8 cellular contexts compared by ENCODE assay signal in genomic region chr22:36221799-36222751, GRCh38. TPM values are rescaled to one million over a fixed set of nuclear protein-coding genes. Genes with fewer than 3 reads are reported as not detected.
DNase-seq lines count a peak whose midpoint lies in the region; ATAC-seq and TF ChIP-seq lines count a peak whose summit lies in the region.

No MANE protein-coding gene starts in this region.

- no peaks in the 10 kb centered on the region for H3K27me3 ChIP-seq in HL-60 (ENCODE audit: insufficient read depth, poor library complexity, severe bottlenecking)
- no peaks in the 10 kb centered on the region for H3K27me3 ChIP-seq in breast epithelium

- no peaks in the 10 kb centered on the region for H3K4me1 ChIP-seq in breast epithelium

- H3K4me3 ChIP-seq in HL-60 (replicated peaks; ENCODE audit: insufficient read depth, low read length) (no peak overlapping the region), breast epithelium (no peak overlapping the region)

- peak; percentile 71 for TF ChIP-seq CTCF in Calu3 (IDR thresholded peaks at IDR 0.05; ENCODE audit: unreplicated experiment)
- TF ChIP-seq CTCF in HL-60 (IDR thresholded peaks at IDR 0.05; ENCODE audit: insufficient read depth, low read length): peak; percentile 57
- peak; percentile 34 to 65 (median 51) for TF ChIP-seq CTCF in breast epithelium (IDR thresholded peaks at IDR 0.05)

- H3K9me3 ChIP-seq in breast epithelium: no peaks in the 10 kb centered on the region

- intact Hi-C loops in Calu3 (cut with micrococcal nuclease; ENCODE audit: unreplicated experiment): loop anchor here (2.0 kb wide), 2 partner anchors 19 to 27 kb away; no protein-coding TSS in a partner anchor
- intact Hi-C loops in breast epithelium (cut with DNase I; ENCODE audit: low total_unique reads): no loop called here

- H3K36me3 ChIP-seq in breast epithelium: no peaks in the 10 kb centered on the region

- BruUV-seq in Calu3 (replicated peaks; lab: Mats Ljungman, UMichigan): no TSS peak

- peaks cover 34% of the 10 kb centered on the region for H3K4me1 Mint-ChIP-seq in Calu3 (ENCODE audit: low read depth, unreplicated experiment)
- H3K4me1 Mint-ChIP-seq in stimulated activated naive B cell treated with anti-CD40 and anti-IgM and Interleukin-4, amounts not matched to agents 10 μg/mL and 1 μg/mL and 100 μg/mL, for 72 hours: peaks cover 2 to 5% of the 10 kb centered on the region in 2 donors

- no peaks in the 10 kb centered on the region for H3K9me3 Mint-ChIP-seq in Calu3 (ENCODE audit: low read depth, unreplicated experiment)
- no peaks in the 10 kb centered on the region for H3K9me3 Mint-ChIP-seq in stimulated activated naive B cell treated with anti-CD40 and anti-IgM and Interleukin-4, amounts not matched to agents 10 μg/mL and 1 μg/mL and 100 μg/mL, for 72 hours

- peak; percentile 77 to 82 for ATAC-seq in stimulated activated naive B cell treated with anti-CD40 and anti-IgM and Interleukin-4, amounts not matched to agents 10 μg/mL and 1 μg/mL and 100 μg/mL, for 72 hours (replicated peaks)
- ATAC-seq in HG03378 (IDR thresholded peaks at IDR 0.05; ENCODE audit: unreplicated experiment): no peak

- CTCF ChIA-PET in Calu3 (lab: Charles Lee): interaction anchor here (1.0 to 1.3 kb wide), 2 partner anchors 20 to 77 kb away, joined by 3 read pairs; no protein-coding TSS in a partner anchor

- H3K27ac Mint-ChIP-seq in Calu3 (ENCODE audit: unreplicated experiment): no peak overlapping the region
- no peak overlapping the region for H3K27ac Mint-ChIP-seq in stimulated activated naive B cell treated with anti-CD40 and anti-IgM and Interleukin-4, amounts not matched to agents 10 μg/mL and 1 μg/mL and 100 μg/mL, for 72 hours

- peaks cover 25% of the 10 kb centered on the region for H3K36me3 Mint-ChIP-seq in Calu3 (ENCODE audit: insufficient read depth, unreplicated experiment)
- H3K36me3 Mint-ChIP-seq in stimulated activated naive B cell treated with anti-CD40 and anti-IgM and Interleukin-4, amounts not matched to agents 10 μg/mL and 1 μg/mL and 100 μg/mL, for 72 hours: peaks cover 12 to 14% of the 10 kb centered on the region in 2 donors

- peaks cover 24% of the 10 kb centered on the region for H3K27me3 Mint-ChIP-seq in Calu3 (ENCODE audit: unreplicated experiment)
- H3K27me3 Mint-ChIP-seq in stimulated activated naive B cell treated with anti-CD40 and anti-IgM and Interleukin-4, amounts not matched to agents 10 μg/mL and 1 μg/mL and 100 μg/mL, for 72 hours: peaks cover 10 to 18% of the 10 kb centered on the region in 2 donors

- H3K27ac ChIP-seq in HL-60 (replicated peaks): no peak overlapping the region
- H3K27ac ChIP-seq in breast epithelium: no peak overlapping the region

- DNase-seq in Calu3 (peak; percentile 70), HL-60 (ENCODE audit: low read depth in 1 of 2, low spot score in 1 of 2) (peak in 1 of 2 experiments; percentile 55), T-helper 2 cell (peak in 3 of 5 experiments; percentile 16 to 55 (median 18)), breast epithelium (ENCODE audit: low spot score in 2 of 2) (no peak), left kidney (ENCODE audit: low read depth, low spot score) (peak; percentile 71), NOMO-1 treated with dmso at 0.1 percent for 144 hours (lab: John Stamatoyannopoulos, UW; ENCODE audit: unreplicated experiment) (no peak)
- DNase-seq in stimulated activated naive B cell treated with anti-CD40 and anti-IgM and Interleukin-4, amounts not matched to agents 10 μg/mL and 1 μg/mL and 100 μg/mL, for 72 hours: no peak

- no peak overlapping the region for H3K4me3 Mint-ChIP-seq in Calu3 (ENCODE audit: low read depth, unreplicated experiment)
- H3K4me3 Mint-ChIP-seq in stimulated activated naive B cell treated with anti-CD40 and anti-IgM and Interleukin-4, amounts not matched to agents 10 μg/mL and 1 μg/mL and 100 μg/mL, for 72 hours: peak overlapping the region in 1 of 2 donors; percentile 35

- no peak for TF ChIP-seq POLR2A in breast epithelium (IDR thresholded peaks at IDR 0.05)

RNA-seq across cellular contexts. Expression of gene APOL2, which starts 17.3 kb away (rescaled TPM):
- total RNA-seq in Calu3 (2022) (90.1 and 154 TPM in 2 replicates), breast epithelium (100 to 1,000 TPM in 1 of 3 donors, 10 to 100 TPM in 2; 50.4 to 112 (median 73.8) TPM)

RNA-seq across cellular contexts. Expression of gene APOL4, which starts 20.5 kb away (rescaled TPM):
- total RNA-seq in Calu3 (2022): 1.5 and 4.3 TPM in 2 replicates
- total RNA-seq in breast epithelium: 10 to 100 TPM in 2 of 3 donors, 1 to 10 TPM in 1; 4.9 to 41.3 (median 15.0) TPM

RNA-seq across cellular contexts. Expression of gene APOL1, which starts 30.9 kb away (rescaled TPM):
- 313 and 501 TPM in 2 replicates for total RNA-seq in Calu3 (2022)
- 10 to 100 TPM in 2 of 3 donors, 1 to 10 TPM in 1; 5.9 to 38.3 (median 22.2) TPM for total RNA-seq in breast epithelium

Comparison
In these comparisons a context has a peak if more than half of its experiments do, and no peak if none do; other contexts are left out.
1. DNase-seq: peak in Calu3 (single experiment), T-helper 2 cell (3 of 5) and left kidney (single experiment); none in breast epithelium (0 of 2), stimulated activated naive B cell treated with anti-CD40 and anti-IgM and Interleukin-4, amounts not matched to agents 10 μg/mL and 1 μg/mL and 100 μg/mL, for 72 hours (single experiment) and NOMO-1 treated with dmso at 0.1 percent for 144 hours (single experiment).
2. Peak in every context shown above with its lines, with median percentiles within 50 percentile points of each other: CTCF ChIP-seq.